12 cellular contexts compared by ENCODE assay signal in the genomic region with DNA sequence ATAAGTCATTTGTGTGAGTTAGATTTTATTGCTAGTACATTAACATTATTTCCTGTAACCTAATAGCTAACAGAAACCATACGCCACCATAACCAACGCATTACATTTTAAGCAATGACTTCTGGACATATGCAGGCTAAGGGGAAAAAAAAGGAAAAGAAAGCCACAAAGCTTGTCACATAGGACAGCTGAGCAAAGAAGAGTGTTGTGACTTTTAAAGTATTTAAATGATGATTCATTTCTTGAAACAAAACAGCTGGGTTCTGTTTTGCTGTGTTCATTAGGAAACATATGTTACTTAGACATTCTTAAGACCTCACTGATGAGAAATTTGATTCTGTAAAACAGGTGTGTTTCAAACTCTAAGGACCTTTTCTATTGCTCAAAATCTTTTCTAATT.
DNase-seq lines count a peak whose midpoint lies in the region; ATAC-seq, FAIRE-seq and TF ChIP-seq lines count a peak whose summit lies in the region.
"Had no signal": no experiment of that assay in that cellular context is flagged by ENCODE, and none has a peak within 500 bp of the region (broad histone marks: within the 10 kb centered on the region; RNA-seq: fewer than 3 reads in every experiment).

No MANE protein-coding gene starts in this region.

- H3K79me2 ChIP-seq in SK-N-SH (ENCODE audit: insufficient read depth) (no peaks in the 10 kb centered on the region), mammary epithelial cell (ENCODE audit: insufficient read depth, low read length) (no peaks in the 10 kb centered on the region)

- H4K20me1 ChIP-seq in SK-N-SH (ENCODE audit: insufficient read depth): no peaks in the 10 kb centered on the region
- H4K20me1 ChIP-seq in mammary epithelial cell (ENCODE audit: insufficient read depth, low read length): no peaks in the 10 kb centered on the region

- H3F3A ChIP-seq in SK-N-SH (replicated peaks; ENCODE audit: insufficient read depth): no peaks in the 10 kb centered on the region

- no peaks in the 10 kb centered on the region for H3K9me2 ChIP-seq in SK-N-SH

- WGBS in SK-N-SH (ENCODE audit: low lambda C conversion rate): 15% methylated on average over 2 of the region's 2 CpGs
- 93% methylated on average over 2 of the region's 2 CpGs for WGBS in mammary epithelial cell (ENCODE audit: low coverage, missing lambda C conversion rate)

- ATAC-seq in GM21390 (IDR thresholded peaks at IDR 0.05; ENCODE audit: unreplicated experiment) (peak; percentile 93), HG03064 (IDR thresholded peaks at IDR 0.05; ENCODE audit: low read depth, unreplicated experiment) (peak; percentile 93)
- ATAC-seq: gastrocnemius medialis; right cardiac atrium; stimulated activated effector memory CD8-positive, alpha-beta T cell treated with anti-CD3 and anti-CD28 coated beads, Interleukin-12 subunit alpha, Interleukin-12 subunit beta, amount 100 ng/mL, for 72 hours had no signal

- H3K4me1 ChIP-seq in SK-N-SH (ENCODE audit: control insufficient read depth in 1 of 2, insufficient read depth in 2 of 2, low read depth in 1 of 2, low read length in 1 of 2): peaks cover 0 to 4% of the 10 kb centered on the region in 2 experiments; a peak in 2 of 4 replicates
- H3K4me1 ChIP-seq in mammary epithelial cell (ENCODE audit: insufficient read depth, low read length): no peaks in the 10 kb centered on the region
- H3K4me1 ChIP-seq: gastrocnemius medialis had no signal

- intact Hi-C loops in mammary epithelial cell (cut with micrococcal nuclease): no loop called here

- CTCF ChIA-PET in SK-N-SH (lab: Yijun Ruan, JAX): interaction anchor here (0.6 to 1.7 kb wide), 2 partner anchors 11 to 29 kb away, joined by 3 to 6 read pairs; no protein-coding TSS in a partner anchor
- CTCF ChIA-PET in mammary epithelial cell (lab: Charles Lee; ENCODE audit: low non-redundant PET): no interaction called here

- no peaks in the 10 kb centered on the region for H3K9me3 ChIP-seq in SK-N-SH
- H3K9me3 ChIP-seq in mammary epithelial cell (replicated peaks; ENCODE audit: insufficient read depth, low read length): no peaks in the 10 kb centered on the region
- H3K9me3 ChIP-seq: gastrocnemius medialis had no signal

- no peak for TF ChIP-seq RAD21 in SK-N-SH (IDR thresholded peaks at IDR 0.05; ENCODE audit: low read length)

- H3K4me3 ChIP-seq in SK-N-SH (ENCODE audit: low read depth in 2 of 2, low read length in 1 of 2) (no peak overlapping the region), mammary epithelial cell (replicated peaks in 1 of 3; ENCODE audit: insufficient read depth in 1 of 3, low read depth in 2 of 3, low read length in 3 of 3) (no peak overlapping the region)
- H3K4me3 ChIP-seq: gastrocnemius medialis had no signal

- DNase-seq in GM18507 (ENCODE audit: extremely low spot score, insufficient read length, low read depth) (peak; percentile 7), SK-N-SH (no peak), HPDE6-E6E7 (ENCODE audit: extremely low spot score) (no peak), hypothalamus (lab: John Stamatoyannopoulos, UW) (no peak), SHP77 (lab: John Stamatoyannopoulos, UW) (no peak), mammary epithelial cell (no peak)
- DNase-seq: C1 segment of cervical spinal cord, gastrocnemius medialis, right cardiac atrium had no signal

- POLR2A ChIA-PET in SK-N-SH (lab: Yijun Ruan, JAX): no interaction called here

- H3K36me3 ChIP-seq in SK-N-SH (replicated peaks in 1 of 2; ENCODE audit: control insufficient read depth in 1 of 2, insufficient read depth in 2 of 2, low read length in 1 of 2): no peaks in the 10 kb centered on the region
- H3K36me3 ChIP-seq in mammary epithelial cell (ENCODE audit: insufficient read depth, low read length): no peaks in the 10 kb centered on the region
- H3K36me3 ChIP-seq: gastrocnemius medialis had no signal

- no TSS peak for BruUV-seq in mammary epithelial cell (replicated peaks; lab: Mats Ljungman, UMichigan)

- in situ Hi-C loops in mammary epithelial cell (cut with MboI; ENCODE audit: low sequenced_read_pairs in 2 of 2): no loop called here

- no peak for TF ChIP-seq CTCF in SK-N-SH (IDR thresholded peaks at IDR 0.05)
- no peak for TF ChIP-seq CTCF in mammary epithelial cell (conservative IDR thresholded peaks at IDR 0.05 in 1 of 2, IDR thresholded peaks at IDR 0.05 in 1 of 2; ENCODE audit: extremely low read depth in 1 of 2, insufficient read depth in 1 of 2, low read depth in 1 of 2, low read length in 2 of 2)

- FAIRE-seq in GM18507 (lab: Jason Lieb, UNC): peak; percentile 80

- H3K9ac ChIP-seq in SK-N-SH (no peak overlapping the region), mammary epithelial cell (ENCODE audit: insufficient read depth, low read length) (no peak overlapping the region)

- no peak overlapping the region for H3K4me2 ChIP-seq in SK-N-SH
- no peak overlapping the region for H3K4me2 ChIP-seq in mammary epithelial cell (ENCODE audit: insufficient read depth, low read depth, low read length)

- H3K27me3 ChIP-seq in SK-N-SH (ENCODE audit: insufficient read depth) (no peaks in the 10 kb centered on the region), mammary epithelial cell (ENCODE audit: insufficient read depth, low read length) (no peaks in the 10 kb centered on the region)
- H3K27me3 ChIP-seq: gastrocnemius medialis had no signal

- no peak overlapping the region for H3K27ac ChIP-seq in SK-N-SH (ENCODE audit: low read depth in 2 of 2, low read length in 1 of 2)
- no peak overlapping the region for H3K27ac ChIP-seq in mammary epithelial cell (ENCODE audit: insufficient read depth, low read depth, low read length)
- H3K27ac ChIP-seq: gastrocnemius medialis had no signal

- dilution Hi-C loops in mammary epithelial cell (cut with HindIII; ENCODE audit: low sequenced_read_pairs): no loop called here

- H2AFZ ChIP-seq in SK-N-SH (ENCODE audit: low read depth) (no peak overlapping the region), mammary epithelial cell (ENCODE audit: low read depth, low read length) (no peak overlapping the region)

- TF ChIP-seq EP300 in SK-N-SH (IDR thresholded peaks at IDR 0.05; ENCODE audit: borderline replicate concordance in 1 of 2, low read depth in 1 of 2, low read length in 1 of 2): no peak

TF ChIP-seq in SK-N-SH, 30 proteins besides CTCF, POLR2A, EP300 and RAD21:
- peak; percentile 9; the same call in 1 of the 2 replicates for TF ChIP-seq FOSL2 (IDR thresholded peaks at IDR 0.05; ENCODE audit: borderline replicate concordance, low read depth)
- TF ChIP-seq FOXM1 (IDR thresholded peaks at IDR 0.05; ENCODE audit: low read depth): no peak
- peak; percentile 61; the same call in 1 of the 2 replicates for TF ChIP-seq TCF12 (IDR thresholded peaks at IDR 0.05)
